22 cellular contexts compared by ENCODE assay signal in genomic region chr18:48129621-48130082, GRCh38.
DNase-seq lines count a peak whose midpoint lies in the region; ATAC-seq and TF ChIP-seq lines count a peak whose summit lies in the region.
"Had no signal": no experiment of that assay in that cellular context is flagged by ENCODE, and none has a peak within 500 bp of the region (broad histone marks: within the 10 kb centered on the region; RNA-seq: fewer than 3 reads in every experiment).

No MANE protein-coding gene starts in this region.

- no peak for TF ChIP-seq RAD21 in SK-N-SH (IDR thresholded peaks at IDR 0.05; ENCODE audit: low read length)

- 61% methylated on average over 7 of the region's 7 CpGs for WGBS in SK-N-SH (ENCODE audit: low lambda C conversion rate)
- 48 to 66% methylated on average over 7 of the region's 7 CpGs for WGBS in testis, 2 donors

- ATAC-seq in SK-N-SH treated with all-trans-retinoic acid at 6 μM for 48 hours, result no peak
- ATAC-seq in stimulated activated memory B cell treated with anti-CD40 and anti-IgM and Interleukin-4, amounts not matched to agents 10 μg/mL and 1 μg/mL and 100 μg/mL, for 72 hours, result no peak
- ATAC-seq: Right ventricle myocardium inferior had no signal

- no peak for TF ChIP-seq POLR2A in testis (IDR thresholded peaks at IDR 0.05)

- H3K27me3 Mint-ChIP-seq in stimulated activated memory B cell treated with anti-CD40 and anti-IgM and Interleukin-4, amounts not matched to agents 10 μg/mL and 1 μg/mL and 100 μg/mL, for 72 hours, result peaks cover 46% of the 10 kb centered on the region

- H3K79me2 ChIP-seq in SK-N-SH (ENCODE audit: insufficient read depth), result no peaks in the 10 kb centered on the region

- H3K36me3 ChIP-seq in SK-N-SH (replicated peaks in 1 of 2; ENCODE audit: control insufficient read depth in 1 of 2, insufficient read depth in 2 of 2, low read length in 1 of 2), result no peaks in the 10 kb centered on the region
- H3K36me3 ChIP-seq in testis (ENCODE audit: low read depth, missing control alignments), result no peaks in the 10 kb centered on the region
- H3K36me3 ChIP-seq: heart left ventricle had no signal

- no peak overlapping the region for H3K9ac ChIP-seq in SK-N-SH
- H3K9ac ChIP-seq: KMS-11 had no signal

- H3K27ac ChIP-seq in SK-N-SH (ENCODE audit: low read depth in 2 of 2, low read length in 1 of 2) (peak overlapping the region in 1 of 2 experiments; percentile 6; a peak in 1 of 4 replicates), testis (no peak overlapping the region)
- H3K27ac ChIP-seq: heart left ventricle, KMS-11 had no signal

- CTCF ChIA-PET in SK-N-SH (lab: Yijun Ruan, JAX), result interaction anchor here (0.6 to 1.1 kb wide), 5 partner anchors 11 to 323 kb away, joined by 3 to 4 read pairs (median 3); no protein-coding TSS in a partner anchor

- H3K9me2 ChIP-seq in SK-N-SH, result no peaks in the 10 kb centered on the region

- DNase-seq in SK-N-SH (no peak), NCI-H69 (lab: John Stamatoyannopoulos, UW) (peak; percentile 79), left kidney (ENCODE audit: low read depth, low spot score) (peak; percentile 96), testis (peak; percentile 68), NCI-H526 treated with DMSO at 0.1 percent for 48 hours (lab: John Stamatoyannopoulos, UW) (no peak), hepatic stellate cell (ENCODE audit: low spot score) (no peak)
- DNase-seq: activated CD4-positive, alpha-beta T cell treated with anti-CD3 and anti-CD28 coated beads, Interleukin-2, amount 50 U/mL, for 4 hours; activated naive CD4-positive, alpha-beta T cell treated with anti-CD3 and anti-CD28 coated beads, Interleukin-2, amount 10 ng/mL, durations not matched to agents 7 days and 5 days; activated T-cell treated with anti-CD3 and anti-CD28 coated beads for 4 hours; C1 segment of cervical spinal cord; islet precursor cell; mammary epithelial cell; naive B cell; NCI-H1048; small intestine; stimulated activated CD4-positive, alpha-beta T cell treated with anti-CD3 and anti-CD28 coated beads, Interleukin-4, amount 100 ng/mL, for 24 hours; T-helper 1 cell had no signal

- no peaks in the 10 kb centered on the region for H4K20me1 ChIP-seq in SK-N-SH (ENCODE audit: insufficient read depth)

- no peak overlapping the region for H3K4me2 ChIP-seq in SK-N-SH
- H3K4me2 ChIP-seq: KMS-11 had no signal

- peaks cover 0 to 48% of the 10 kb centered on the region in 2 experiments; a peak in 1 of 4 replicates for H3K4me1 ChIP-seq in SK-N-SH (ENCODE audit: control insufficient read depth in 1 of 2, insufficient read depth in 2 of 2, low read depth in 1 of 2, low read length in 1 of 2)
- peaks cover 16% of the 10 kb centered on the region for H3K4me1 ChIP-seq in testis

- H3K4me1 Mint-ChIP-seq in stimulated activated memory B cell treated with anti-CD40 and anti-IgM and Interleukin-4, amounts not matched to agents 10 μg/mL and 1 μg/mL and 100 μg/mL, for 72 hours, result no peaks in the 10 kb centered on the region
- H3K4me1 Mint-ChIP-seq: naive B cell had no signal

- H3K9me3 Mint-ChIP-seq in stimulated activated memory B cell treated with anti-CD40 and anti-IgM and Interleukin-4, amounts not matched to agents 10 μg/mL and 1 μg/mL and 100 μg/mL, for 72 hours, result no peaks in the 10 kb centered on the region
- H3K9me3 Mint-ChIP-seq: activated naive CD4-positive, alpha-beta T cell treated with anti-CD3 and anti-CD28 coated beads, Interleukin-2, amount 10 ng/mL, durations not matched to agents 7 days and 5 days had no signal

- no peaks in the 10 kb centered on the region for H3K36me3 Mint-ChIP-seq in stimulated activated memory B cell treated with anti-CD40 and anti-IgM and Interleukin-4, amounts not matched to agents 10 μg/mL and 1 μg/mL and 100 μg/mL, for 72 hours
- H3K36me3 Mint-ChIP-seq: activated naive CD4-positive, alpha-beta T cell treated with anti-CD3 and anti-CD28 coated beads, Interleukin-2, amount 10 ng/mL, durations not matched to agents 7 days and 5 days had no signal

- H2AFZ ChIP-seq in SK-N-SH (ENCODE audit: low read depth), result no peak overlapping the region

- H3K9me3 ChIP-seq in SK-N-SH (no peaks in the 10 kb centered on the region), testis (no peaks in the 10 kb centered on the region)
- H3K9me3 ChIP-seq: heart left ventricle had no signal

- H3K4me3 Mint-ChIP-seq in stimulated activated memory B cell treated with anti-CD40 and anti-IgM and Interleukin-4, amounts not matched to agents 10 μg/mL and 1 μg/mL and 100 μg/mL, for 72 hours, result no peak overlapping the region
- H3K4me3 Mint-ChIP-seq: activated naive CD4-positive, alpha-beta T cell treated with anti-CD3 and anti-CD28 coated beads, Interleukin-2, amount 10 ng/mL, durations not matched to agents 7 days and 5 days; naive B cell had no signal

- POLR2A ChIA-PET in SK-N-SH (lab: Yijun Ruan, JAX), result no interaction called here

- H3K4me3 ChIP-seq in SK-N-SH (ENCODE audit: low read depth in 2 of 2, low read length in 1 of 2), result no peak overlapping the region
- no peak overlapping the region for H3K4me3 ChIP-seq in testis
- H3K4me3 ChIP-seq: heart left ventricle had no signal

- H3K27ac Mint-ChIP-seq in stimulated activated memory B cell treated with anti-CD40 and anti-IgM and Interleukin-4, amounts not matched to agents 10 μg/mL and 1 μg/mL and 100 μg/mL, for 72 hours, result no peak overlapping the region
- H3K27ac Mint-ChIP-seq: activated naive CD4-positive, alpha-beta T cell treated with anti-CD3 and anti-CD28 coated beads, Interleukin-2, amount 10 ng/mL, durations not matched to agents 7 days and 5 days; naive B cell had no signal

- intact Hi-C loops in testis (cut with DNase I; ENCODE audit: low total_unique reads), result no loop called here

- peaks cover 12% of the 10 kb centered on the region for H3K27me3 ChIP-seq in SK-N-SH (ENCODE audit: insufficient read depth)
- no peaks in the 10 kb centered on the region for H3K27me3 ChIP-seq in testis

- no peak for TF ChIP-seq EP300 in SK-N-SH (IDR thresholded peaks at IDR 0.05; ENCODE audit: borderline replicate concordance in 1 of 2, low read depth in 1 of 2, low read length in 1 of 2)

- H3F3A ChIP-seq in SK-N-SH (replicated peaks; ENCODE audit: insufficient read depth), result no peaks in the 10 kb centered on the region

- TF ChIP-seq CTCF in SK-N-SH (IDR thresholded peaks at IDR 0.05) (no peak), testis (IDR thresholded peaks at IDR 0.05) (no peak)

TF ChIP-seq in SK-N-SH, 30 proteins besides CTCF, POLR2A, EP300 and RAD21:
- no peak for TF ChIP-seq USF1 (IDR thresholded peaks at IDR 0.05; ENCODE audit: borderline replicate concordance, low read depth)
- TF ChIP-seq NRF1 (IDR thresholded peaks at IDR 0.05; ENCODE audit: low read depth, low read length), result no peak
- TF ChIP-seq MXI1 (IDR thresholded peaks at IDR 0.05; ENCODE audit: low read depth, low read length), result peak; percentile 21; the same call in 1 of the 2 replicates
- no peak for TF ChIP-seq TEAD4 (IDR thresholded peaks at IDR 0.05; ENCODE audit: borderline replicate concordance, insufficient read depth)
- no peak for TF ChIP-seq FOXM1 (IDR thresholded peaks at IDR 0.05; ENCODE audit: low read depth)
- TF ChIP-seq PBX3 (IDR thresholded peaks at IDR 0.05), result no peak

TF ChIP-seq in SK-N-SH treated with all-trans-retinoic acid at 6 μM for 48 hours, 23 proteins besides CTCF, POLR2A, EP300 and RAD21:
- TF ChIP-seq TSHZ2 (CRISPR knock-in tag; IDR thresholded peaks at IDR 0.05), result no peak
- TF ChIP-seq ZNF8 (CRISPR knock-in tag; IDR thresholded peaks at IDR 0.05), result no peak
- TF ChIP-seq RARB (CRISPR knock-in tag; IDR thresholded peaks at IDR 0.05), result no peak
- TF ChIP-seq BACH2 (CRISPR knock-in tag; IDR thresholded peaks at IDR 0.05; ENCODE audit: borderline replicate concordance), result no peak
- TF ChIP-seq CSDC2 (CRISPR knock-in tag; IDR thresholded peaks at IDR 0.05), result no peak
- TF ChIP-seq SNAI2 (CRISPR knock-in tag; IDR thresholded peaks at IDR 0.05), result no peak
- no peak for TF ChIP-seq TCF4 (CRISPR knock-in tag; IDR thresholded peaks at IDR 0.05; ENCODE audit: borderline replicate concordance)

Comparison
In these comparisons a context has a peak if more than half of its experiments do, and no peak if none do; other contexts are left out.
1. DNase-seq: peak in NCI-H69 (single experiment), left kidney (single experiment) and testis (single experiment); none in SK-N-SH (single experiment), NCI-H526 treated with DMSO at 0.1 percent for 48 hours (single experiment) and hepatic stellate cell (single experiment).